8 cellular contexts compared by ENCODE assay signal in genomic region chr6:110814488-110815259, GRCh38. TPM values are rescaled to one million over a fixed set of nuclear protein-coding genes. Genes with fewer than 3 reads are reported as not detected.
DNase-seq lines count a peak whose midpoint lies in the region; ATAC-seq, FAIRE-seq and TF ChIP-seq lines count a peak whose summit lies in the region.

No MANE protein-coding gene starts in this region.

- H2BK5ac ChIP-seq in trophoblast cell (ENCODE audit: low read depth, low read length, poor library complexity) = peak overlapping the region; percentile 99

- H3K4me2 ChIP-seq in trophoblast cell (ENCODE audit: low read length) = peak overlapping the region; percentile 79

- peaks cover 0 to 14% of the 10 kb centered on the region in 2 donors for H3K36me3 Mint-ChIP-seq in CD4-positive, alpha-beta memory T cell

- H2BK120ac ChIP-seq in trophoblast cell (ENCODE audit: insufficient read depth, low read length, poor library complexity) = peak overlapping the region; percentile 97

- peaks cover 18% of the 10 kb centered on the region for H3K79me1 ChIP-seq in trophoblast cell (ENCODE audit: low read length)

- peak; percentile 16 for ATAC-seq in GM19463 (IDR thresholded peaks at IDR 0.05; ENCODE audit: unreplicated experiment)
- peak; percentile 31 for ATAC-seq in upper lobe of right lung

- no peak overlapping the region for H3K23ac ChIP-seq in trophoblast cell (ENCODE audit: low read length)

- intact Hi-C loops in CD4-positive, alpha-beta memory T cell (cut with micrococcal nuclease) = loop anchor here (1.0 to 10.0 kb wide), 13 partner anchors 60 to 1807 kb away; partner anchors contain the start of genes AMD1, CD164, CDC40 and CEP57L1
- intact Hi-C loops in cardiac septum (cut with DNase I) = loop anchor here (1.0 to 10.0 kb wide), 3 partner anchors 60 to 280 kb away; partner anchors contain the start of gene AMD1
- intact Hi-C loops in upper lobe of right lung (cut with DNase I) = no loop called here

- H3K9ac ChIP-seq in SK-N-MC (ENCODE audit: insufficient read length) (peak overlapping the region; percentile 96), trophoblast cell (ENCODE audit: low read length) (peak overlapping the region; percentile 91)

- POLR2A ChIA-PET in CD4-positive, alpha-beta memory T cell (lab: Charles Lee; ENCODE audit: partially characterized antibody) = interaction anchor here (0.6 to 4.9 kb wide), 40 partner anchors 9 to 1967 kb away, joined by 3 to 535 read pairs (median 4); partner anchors contain the start of genes AMD1, ARMC2, CD164 and CDC40

- peak overlapping the region; percentile 75 for H3K27ac ChIP-seq in CD4-positive, alpha-beta memory T cell (ENCODE audit: low read depth, low read length)
- peak overlapping the region; percentile 99 for H3K27ac ChIP-seq in SK-N-MC
- H3K27ac ChIP-seq in trophoblast cell (ENCODE audit: low read depth, low read length) = peak overlapping the region; percentile 90
- peak overlapping the region; percentile 97 for H3K27ac ChIP-seq in upper lobe of right lung

- H3K4me3 Mint-ChIP-seq in CD4-positive, alpha-beta memory T cell = peak overlapping the region; percentile 95 to 100 (median 98)

- peak overlapping the region; percentile 100 for H3K4ac ChIP-seq in trophoblast cell (ENCODE audit: low read depth, low read length)

- H3K18ac ChIP-seq in trophoblast cell (ENCODE audit: low read length) = peak overlapping the region; percentile 100

- H3K9me3 Mint-ChIP-seq in CD4-positive, alpha-beta memory T cell = peaks cover 0 to 10% (median 0%) of the 10 kb centered on the region in 8 donors

- no peaks in the 10 kb centered on the region for H3K27me3 Mint-ChIP-seq in CD4-positive, alpha-beta memory T cell

- H2AFZ ChIP-seq in trophoblast cell (ENCODE audit: insufficient read depth, low read length, poor library complexity) = peak overlapping the region; percentile 99

- H4K12ac ChIP-seq in trophoblast cell (ENCODE audit: low read depth, low read length) = peak overlapping the region; percentile 100

- peak overlapping the region; percentile 99 for H2AK5ac ChIP-seq in trophoblast cell (ENCODE audit: low read length)

- H3K27ac Mint-ChIP-seq in CD4-positive, alpha-beta memory T cell = peak overlapping the region; percentile 98 to 100 (median 99)

- H3K27me3 ChIP-seq in CD4-positive, alpha-beta memory T cell (ENCODE audit: insufficient read depth, low read length) = no peaks in the 10 kb centered on the region
- H3K27me3 ChIP-seq in trophoblast cell (ENCODE audit: insufficient read depth, low read length) (no peaks in the 10 kb centered on the region), upper lobe of right lung (no peaks in the 10 kb centered on the region)

- H4K8ac ChIP-seq in trophoblast cell (ENCODE audit: low read depth, low read length) = peak overlapping the region; percentile 99

- peak overlapping the region; percentile 96 for H4K91ac ChIP-seq in trophoblast cell (ENCODE audit: low read depth, low read length)

- H3K9me3 ChIP-seq in CD4-positive, alpha-beta memory T cell (ENCODE audit: control insufficient read depth in 1 of 2, low read length in 2 of 2) = no peaks in the 10 kb centered on the region
- peaks cover 3% of the 10 kb centered on the region; the same call in 1 of the 2 replicates for H3K9me3 ChIP-seq in SK-N-MC (ENCODE audit: low read depth, low read length)
- H3K9me3 ChIP-seq in trophoblast cell (ENCODE audit: insufficient read depth, low read depth, low read length) = no peaks in the 10 kb centered on the region
- no peaks in the 10 kb centered on the region for H3K9me3 ChIP-seq in upper lobe of right lung

- H3K36me3 ChIP-seq in CD4-positive, alpha-beta memory T cell (ENCODE audit: insufficient read depth, low read length) = no peaks in the 10 kb centered on the region
- H3K36me3 ChIP-seq in SK-N-MC (ENCODE audit: insufficient read depth, low read length) = peaks cover 4% of the 10 kb centered on the region; the same call in 1 of the 2 replicates
- no peaks in the 10 kb centered on the region for H3K36me3 ChIP-seq in trophoblast cell (ENCODE audit: control insufficient read depth in 1 of 2, insufficient read depth in 2 of 2, low read length in 2 of 2)
- H3K36me3 ChIP-seq in upper lobe of right lung = no peaks in the 10 kb centered on the region

- H3K4me3 ChIP-seq in CD4-positive, alpha-beta memory T cell (ENCODE audit: low read length in 2 of 2) = peak overlapping the region; percentile 20 to 85
- H3K4me3 ChIP-seq in SK-N-MC = peak overlapping the region; percentile 92
- peak overlapping the region; percentile 97 for H3K4me3 ChIP-seq in trophoblast cell (ENCODE audit: low read depth, low read length)
- H3K4me3 ChIP-seq in upper lobe of right lung = peak overlapping the region; percentile 97

- peak; percentile 46 to 63 (median 48) for DNase-seq in CD4-positive, alpha-beta memory T cell
- peak; percentile 12 for DNase-seq in HTR-8/SVneo (ENCODE audit: insufficient read length, low spot score)
- DNase-seq in SK-N-MC (ENCODE audit: low read depth, low spot score) = no peak
- peak; percentile 29 for DNase-seq in activated naive CD8-positive, alpha-beta T cell treated with anti-CD3 and anti-CD28 coated beads, Interleukin-2, amount 50 U/mL, for 16 hours (ENCODE audit: low read depth, low spot score)
- DNase-seq in cardiac septum (ENCODE audit: low spot score) = peak; percentile 82
- peak; percentile 35 to 60 for DNase-seq in trophoblast cell
- peak; percentile 86 for DNase-seq in upper lobe of right lung

- TF ChIP-seq CTCF in upper lobe of right lung (IDR thresholded peaks at IDR 0.05) = no peak

- no CpG with 5 or more reads among the region's 100 CpGs for WGBS in trophoblast cell (ENCODE audit: extremely low coverage, insufficient coverage, insufficient read length)

- peaks cover 20 to 44% (median 26%) of the 10 kb centered on the region in 4 donors for H3K4me1 Mint-ChIP-seq in CD4-positive, alpha-beta memory T cell

- H3K4me1 ChIP-seq in CD4-positive, alpha-beta memory T cell (ENCODE audit: insufficient read depth, low read length) = peaks cover 26% of the 10 kb centered on the region
- H3K4me1 ChIP-seq in trophoblast cell (ENCODE audit: control insufficient read depth in 1 of 2, insufficient read depth in 2 of 2, low read length in 2 of 2) (peaks cover 0 to 7% of the 10 kb centered on the region in 2 experiments), upper lobe of right lung (peaks cover 19% of the 10 kb centered on the region)

- peaks cover 14% of the 10 kb centered on the region for H3K79me2 ChIP-seq in trophoblast cell (ENCODE audit: control insufficient read depth, insufficient read depth, low read length, poor library complexity)

- CTCF ChIA-PET in CD4-positive, alpha-beta memory T cell (lab: Charles Lee; ENCODE audit: partially characterized antibody) = interaction anchor here (0.8 to 7.6 kb wide), 13 partner anchors 51 to 1273 kb away, joined by 3 to 102 read pairs (median 4); partner anchors contain the start of genes AMD1, FAM229B, GTF3C6 and TUBE1

- FAIRE-seq in HTR-8/SVneo (lab: Jason Lieb, UNC) = no peak

- H2BK12ac ChIP-seq in trophoblast cell (ENCODE audit: low read length) = peak overlapping the region; percentile 54

- peak overlapping the region; percentile 100 for H3K14ac ChIP-seq in trophoblast cell (ENCODE audit: low read length)

RNA-seq across cellular contexts. Expression of gene CDK19, which starts 0.6 kb away (rescaled TPM):
- 10 to 100 TPM; 23.8 to 24.3 TPM for total RNA-seq in CD4-positive, alpha-beta memory T cell
- 1 to 10 TPM; 1.0 to 2.6 TPM for polyA plus RNA-seq in CD4-positive, alpha-beta memory T cell
- total RNA-seq in cardiac septum (8.3 TPM), upper lobe of right lung (26.6 TPM)
- polyA plus RNA-seq in trophoblast cell (2013) = 25.6 and 26.0 TPM in 2 replicates

RNA-seq across cellular contexts. Expression of gene AMD1, which starts 59.9 kb away (rescaled TPM):
- 10 to 100 TPM; 62.2 to 63.1 TPM for total RNA-seq in CD4-positive, alpha-beta memory T cell
- 10 to 100 TPM; 53.6 to 63.8 TPM for polyA plus RNA-seq in CD4-positive, alpha-beta memory T cell
- total RNA-seq in cardiac septum (46.0 TPM), upper lobe of right lung (61.7 TPM)
- 164 and 176 TPM in 2 replicates for polyA plus RNA-seq in trophoblast cell (2013)
